1 cellular context compared by ENCODE assay signal in the genomic region with DNA sequence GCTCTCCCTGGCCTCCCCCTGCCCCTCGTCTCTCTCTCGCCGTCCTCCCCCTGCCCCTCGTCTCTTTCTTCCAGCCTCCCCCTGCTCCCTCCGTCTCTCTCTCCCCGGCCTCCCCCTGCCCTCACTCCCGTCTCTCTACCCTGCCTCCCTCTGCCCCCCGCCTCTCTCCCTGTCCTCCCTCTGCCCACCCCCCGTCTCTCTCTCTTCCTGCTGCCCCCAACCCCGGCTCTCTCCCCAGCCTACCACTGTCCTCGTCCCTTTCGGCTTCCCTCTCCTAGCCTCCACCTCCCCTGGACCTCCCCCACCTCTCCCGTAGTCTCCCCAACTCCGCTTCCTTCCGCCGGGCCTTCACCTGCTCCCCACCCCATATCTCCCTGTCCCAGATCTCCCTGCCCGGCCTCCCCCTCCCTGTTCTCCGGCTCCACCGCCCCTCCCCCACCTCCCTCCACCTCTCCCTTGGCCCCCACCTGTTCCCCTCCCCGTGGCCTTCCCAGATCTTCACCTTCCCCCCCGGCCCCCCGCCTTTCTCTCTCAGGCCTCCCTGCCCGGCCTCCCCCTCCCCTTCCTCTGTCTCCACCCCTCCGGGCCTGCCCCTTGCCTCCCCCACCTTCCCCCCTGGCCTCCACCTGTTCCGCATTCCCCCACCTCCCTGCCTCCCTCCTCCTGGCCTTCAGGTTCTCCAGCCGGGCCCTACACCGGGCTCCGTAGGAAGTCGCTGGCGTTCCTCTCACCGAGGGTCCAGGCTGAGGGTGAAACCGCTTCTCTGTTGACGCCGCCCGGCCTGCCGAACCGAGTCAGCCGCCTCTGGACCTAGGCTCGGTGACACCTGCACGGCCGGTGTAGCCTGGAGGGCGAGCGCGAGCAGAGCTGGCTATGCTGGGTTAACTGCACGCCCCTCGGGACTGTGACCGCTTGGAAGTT.
TF ChIP-seq lines count a peak whose summit lies in the region.

No MANE protein-coding gene starts in this region.

TF ChIP-seq in K562, 482 proteins besides CTCF, POLR2A, EP300 and RAD21 (continued from another document and continues in another):
- TF ChIP-seq CHD7 (IDR thresholded peaks at IDR 0.05; ENCODE audit: low read depth, low read length): no peak
- TF ChIP-seq SMAD3 (CRISPR knock-in tag; conservative IDR thresholded peaks at IDR 0.05): no peak
- TF ChIP-seq TCF7 (IDR thresholded peaks at IDR 0.05; ENCODE audit: borderline replicate concordance): no peak
- no peak for TF ChIP-seq ZC3H4 (CRISPR knock-in tag; IDR thresholded peaks at IDR 0.05; ENCODE audit: borderline replicate concordance)
- TF ChIP-seq KDM5B (IDR thresholded peaks at IDR 0.05; ENCODE audit: insufficient replicate concordance, low read depth, low read length): no peak
- TF ChIP-seq CEBPG (CRISPR knock-in tag; IDR thresholded peaks at IDR 0.05): no peak
- no peak for TF ChIP-seq CEBPG (tag; conservative IDR thresholded peaks at IDR 0.05 in 1 of 2, IDR thresholded peaks at IDR 0.05 in 1 of 2)
- TF ChIP-seq PHF21A (IDR thresholded peaks at IDR 0.05; ENCODE audit: borderline replicate concordance, low read depth): no peak
- TF ChIP-seq HLTF (IDR thresholded peaks at IDR 0.05): no peak
- TF ChIP-seq XRCC5 (IDR thresholded peaks at IDR 0.05; ENCODE audit: low read depth, low read length): no peak
- TF ChIP-seq BRF1 (IDR thresholded peaks at IDR 0.05; ENCODE audit: borderline replicate concordance, extremely low read depth, insufficient read length): no peak
- TF ChIP-seq, protein P1, sequence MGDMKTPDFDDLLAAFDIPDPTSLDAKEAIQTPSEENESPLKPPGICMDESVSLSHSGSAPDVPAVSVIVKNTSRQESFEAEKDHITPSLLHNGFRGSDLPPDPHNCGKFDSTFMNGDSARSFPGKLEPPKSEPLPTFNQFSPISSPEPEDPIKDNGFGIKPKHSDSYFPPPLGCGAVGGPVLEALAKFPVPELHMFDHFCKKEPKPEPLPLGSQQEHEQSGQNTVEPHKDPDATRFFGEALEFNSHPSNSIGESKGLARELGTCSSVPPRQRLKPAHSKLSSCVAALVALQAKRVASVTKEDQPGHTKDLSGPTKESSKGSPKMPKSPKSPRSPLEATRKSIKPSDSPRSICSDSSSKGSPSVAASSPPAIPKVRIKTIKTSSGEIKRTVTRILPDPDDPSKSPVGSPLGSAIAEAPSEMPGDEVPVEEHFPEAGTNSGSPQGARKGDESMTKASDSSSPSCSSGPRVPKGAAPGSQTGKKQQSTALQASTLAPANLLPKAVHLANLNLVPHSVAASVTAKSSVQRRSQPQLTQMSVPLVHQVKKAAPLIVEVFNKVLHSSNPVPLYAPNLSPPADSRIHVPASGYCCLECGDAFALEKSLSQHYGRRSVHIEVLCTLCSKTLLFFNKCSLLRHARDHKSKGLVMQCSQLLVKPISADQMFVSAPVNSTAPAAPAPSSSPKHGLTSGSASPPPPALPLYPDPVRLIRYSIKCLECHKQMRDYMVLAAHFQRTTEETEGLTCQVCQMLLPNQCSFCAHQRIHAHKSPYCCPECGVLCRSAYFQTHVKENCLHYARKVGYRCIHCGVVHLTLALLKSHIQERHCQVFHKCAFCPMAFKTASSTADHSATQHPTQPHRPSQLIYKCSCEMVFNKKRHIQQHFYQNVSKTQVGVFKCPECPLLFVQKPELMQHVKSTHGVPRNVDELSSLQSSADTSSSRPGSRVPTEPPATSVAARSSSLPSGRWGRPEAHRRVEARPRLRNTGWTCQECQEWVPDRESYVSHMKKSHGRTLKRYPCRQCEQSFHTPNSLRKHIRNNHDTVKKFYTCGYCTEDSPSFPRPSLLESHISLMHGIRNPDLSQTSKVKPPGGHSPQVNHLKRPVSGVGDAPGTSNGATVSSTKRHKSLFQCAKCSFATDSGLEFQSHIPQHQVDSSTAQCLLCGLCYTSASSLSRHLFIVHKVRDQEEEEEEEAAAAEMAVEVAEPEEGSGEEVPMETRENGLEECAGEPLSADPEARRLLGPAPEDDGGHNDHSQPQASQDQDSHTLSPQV (IDR thresholded peaks at IDR 0.05): no peak
- no peak for TF ChIP-seq MBD2 (IDR thresholded peaks at IDR 0.05; ENCODE audit: borderline replicate concordance, low read depth)
- TF ChIP-seq KAT7 (CRISPR knock-in tag; IDR thresholded peaks at IDR 0.05; ENCODE audit: borderline replicate concordance): no peak
- no peak for TF ChIP-seq ZNF644 (tag; IDR thresholded peaks at IDR 0.05; ENCODE audit: low read depth)
- no peak for TF ChIP-seq CBX8 (IDR thresholded peaks at IDR 0.05; ENCODE audit: borderline replicate concordance, extremely low read depth, low read depth, low read length, poor library complexity, severe bottlenecking)
- TF ChIP-seq EHMT2 (IDR thresholded peaks at IDR 0.05): 0 out of 2 replicates have a peak, but pooled peaks have one; percentile 4
- no peak for TF ChIP-seq ZNF77 (CRISPR knock-in tag; IDR thresholded peaks at IDR 0.05)
- TF ChIP-seq NCOA1 (IDR thresholded peaks at IDR 0.05; ENCODE audit: low read depth): no peak
- TF ChIP-seq SIN3B (IDR thresholded peaks at IDR 0.05; ENCODE audit: low read depth): no peak
- no peak for TF ChIP-seq HNRNPK (IDR thresholded peaks at IDR 0.05; ENCODE audit: low read depth, low read length, poor library complexity, severe bottlenecking)
- peak; percentile 82 for TF ChIP-seq CBFA2T3 (IDR thresholded peaks at IDR 0.05)
- TF ChIP-seq U2AF1 (optimal IDR thresholded peaks at IDR 0.05; ENCODE audit: low read depth, low read length): no peak
- no peak for TF ChIP-seq ZNF318 (IDR thresholded peaks at IDR 0.05; ENCODE audit: borderline replicate concordance in 1 of 2, low read depth in 1 of 2)
- TF ChIP-seq GTF2E2 (tag; IDR thresholded peaks at IDR 0.05): no peak
- no peak for TF ChIP-seq SP2 (IDR thresholded peaks at IDR 0.05; ENCODE audit: extremely low read depth, low read depth, low read length, poor library complexity, severe bottlenecking)
- no peak for TF ChIP-seq DPF2 (IDR thresholded peaks at IDR 0.05)
- TF ChIP-seq TAL1 (IDR thresholded peaks at IDR 0.05): peak; percentile 62
- TF ChIP-seq ZNF696 (CRISPR knock-in tag; conservative IDR thresholded peaks at IDR 0.05): no peak
- no peak for TF ChIP-seq ZNF324 (CRISPR knock-in tag; IDR thresholded peaks at IDR 0.05)
